In the genomic region with DNA sequence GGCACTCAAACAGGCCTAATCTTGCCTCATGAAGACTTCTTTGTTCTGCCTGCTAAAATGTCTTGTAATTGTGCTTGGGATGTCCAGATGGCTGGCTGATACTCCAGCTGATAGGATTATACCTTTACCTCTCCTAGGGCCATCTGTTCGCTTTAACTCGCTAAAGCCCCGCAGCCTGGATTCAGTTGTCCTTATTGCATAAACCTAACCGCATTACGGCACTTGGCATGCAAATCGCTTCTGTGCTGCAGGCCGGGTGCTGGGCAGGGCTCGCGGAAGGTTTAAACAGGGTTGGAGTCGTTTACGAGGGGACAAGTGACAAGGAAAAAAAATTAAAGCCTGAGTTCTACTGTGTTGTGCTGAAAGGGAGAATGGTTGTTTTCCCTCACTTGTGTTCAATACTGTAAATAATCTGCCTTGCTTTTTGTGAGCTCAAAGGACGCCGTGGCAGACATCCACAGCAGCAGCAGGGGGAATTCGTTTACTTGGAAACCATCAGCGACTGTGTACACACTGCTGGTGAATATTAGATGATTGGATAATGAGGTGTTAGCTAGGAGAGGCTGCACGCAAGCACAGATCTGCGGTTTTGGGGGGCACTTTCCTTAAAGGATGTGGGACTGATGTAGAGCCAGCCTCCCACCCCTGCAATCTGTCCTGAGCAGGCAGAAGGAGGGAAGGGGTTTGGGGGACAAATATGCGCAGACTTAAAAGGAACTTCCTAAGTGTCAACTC, we compare ENCODE assay signal across 15 cellular contexts.
DNase-seq lines count a peak whose midpoint lies in the region; ATAC-seq and TF ChIP-seq lines count a peak whose summit lies in the region.
"Had no signal": no experiment of that assay in that cellular context is flagged by ENCODE, and none has a peak within 500 bp of the region (broad histone marks: within the 10 kb centered on the region; RNA-seq: fewer than 3 reads in every experiment).

No MANE protein-coding gene starts in this region.

- H3K56ac ChIP-seq in mesendoderm (ENCODE audit: low read length): no peak overlapping the region

- H4K5ac ChIP-seq in mesendoderm (ENCODE audit: low read length): no peak overlapping the region

- no peak for TF ChIP-seq CTCF in RWPE1 (conservative IDR thresholded peaks at IDR 0.05; ENCODE audit: low read depth)

- no peaks in the 10 kb centered on the region for H3K79me1 ChIP-seq in mesendoderm (ENCODE audit: low read length)

- no peak overlapping the region for H3K4me2 ChIP-seq in mesendoderm (ENCODE audit: low read length)

- no peaks in the 10 kb centered on the region for H3K79me2 ChIP-seq in mesendoderm (ENCODE audit: control insufficient read depth, insufficient read depth, low read length)

- no peaks in the 10 kb centered on the region for H3K36me3 ChIP-seq in mesendoderm (ENCODE audit: control insufficient read depth, insufficient read depth, low read length)
- H3K36me3 ChIP-seq: adrenal gland, esophagus squamous epithelium had no signal

- no peak overlapping the region for H3K4ac ChIP-seq in mesendoderm (ENCODE audit: low read depth, low read length)

- H3K23ac ChIP-seq in mesendoderm (ENCODE audit: low read length): no peak overlapping the region

- POLR2A ChIA-PET in RWPE1 (lab: Yijun Ruan, JAX; ENCODE audit: low non-redundant PET): no interaction called here

- H3K27ac ChIP-seq in mesendoderm (ENCODE audit: low read depth, low read length): no peak overlapping the region
- H3K27ac ChIP-seq in RWPE1: no peak overlapping the region
- H3K27ac ChIP-seq: adrenal gland, esophagus squamous epithelium, suprapubic skin had no signal

- CTCF ChIA-PET in RWPE1 (lab: Yijun Ruan, JAX): interaction anchor here (0.8 to 1.0 kb wide), 2 partner anchors 17 to 174 kb away, joined by 3 to 5 read pairs; no protein-coding TSS in a partner anchor

- no peak overlapping the region for H2BK15ac ChIP-seq in mesendoderm (replicated peaks; ENCODE audit: low read depth)

- WGBS in mesendoderm (ENCODE audit: extremely low coverage, insufficient coverage, low lambda C conversion rate): no CpG with 5 or more reads among the region's 18 CpGs

- H3K9ac ChIP-seq in mesendoderm (ENCODE audit: low read length): no peak overlapping the region

- H3K4me1 ChIP-seq in mesendoderm (ENCODE audit: control insufficient read depth, low read depth, low read length): no peaks in the 10 kb centered on the region
- H3K4me1 ChIP-seq: adrenal gland, esophagus squamous epithelium, suprapubic skin had no signal

- no peak overlapping the region for H3K4me3 ChIP-seq in mesendoderm (ENCODE audit: low read length)
- H3K4me3 ChIP-seq: adrenal gland, esophagus squamous epithelium, suprapubic skin had no signal

- no peak overlapping the region for H2AK5ac ChIP-seq in mesendoderm (ENCODE audit: low read length)

- H2BK5ac ChIP-seq in mesendoderm (ENCODE audit: low read length): no peak overlapping the region

- no peak overlapping the region for H3K18ac ChIP-seq in mesendoderm (ENCODE audit: low read length)

- no peaks in the 10 kb centered on the region for H3K27me3 ChIP-seq in mesendoderm (ENCODE audit: insufficient read depth, low read length, poor library complexity)
- H3K27me3 ChIP-seq: adrenal gland, esophagus squamous epithelium, suprapubic skin had no signal

- H4K8ac ChIP-seq in mesendoderm (ENCODE audit: low read depth, low read length): no peak overlapping the region

- DNase-seq in COLO668 (lab: John Stamatoyannopoulos, UW; ENCODE audit: unreplicated experiment): peak; percentile 54
- peak; percentile 75 for DNase-seq in NCI-H1092 (lab: John Stamatoyannopoulos, UW)
- DNase-seq in SKM-1 treated with dmso at 0.1 percent for 144 hours (lab: John Stamatoyannopoulos, UW; ENCODE audit: unreplicated experiment): peak; percentile 44
- peak; percentile 27 for DNase-seq in mesendoderm
- DNase-seq in NAMALWA (ENCODE audit: low spot score): no peak
- no peak for DNase-seq in RWPE1 (ENCODE audit: low spot score)
- DNase-seq: activated CD4-positive, alpha-beta T cell treated with anti-CD3 and anti-CD28 coated beads for 1 hour; CD4-positive, alpha-beta T cell; esophagus squamous epithelium; HFFc6 had no signal

- no peak overlapping the region for H2BK120ac ChIP-seq in mesendoderm (ENCODE audit: low read depth, low read length)

- ATAC-seq in GM21381 (IDR thresholded peaks at IDR 0.05; ENCODE audit: unreplicated experiment) (no peak), HG02571 (IDR thresholded peaks at IDR 0.05; ENCODE audit: unreplicated experiment) (no peak)
- ATAC-seq: Panc1 had no signal

Comparison
In these comparisons a context has a peak if more than half of its experiments do, and no peak if none do; other contexts are left out.
1. DNase-seq: peak in COLO668 (single experiment), NCI-H1092 (single experiment), SKM-1 treated with dmso at 0.1 percent for 144 hours (single experiment) and mesendoderm (single experiment); none in NAMALWA (single experiment) and RWPE1 (single experiment).